Comparison of ENCODE assay signal across 10 cellular contexts in genomic region chr11:111177037-111177988, GRCh38.
DNase-seq lines count a peak whose midpoint lies in the region; ATAC-seq, FAIRE-seq and TF ChIP-seq lines count a peak whose summit lies in the region.
"Had no signal": no experiment of that assay in that cellular context is flagged by ENCODE, and none has a peak within 500 bp of the region (broad histone marks: within the 10 kb centered on the region; RNA-seq: fewer than 3 reads in every experiment).

No MANE protein-coding gene starts in this region.

- peak overlapping the region; percentile 93 for H3K27ac Mint-ChIP-seq in activated B cell treated with CpG ODN at 0.5 μM for 24 hours

- peak overlapping the region; percentile 62 for H3K4me3 Mint-ChIP-seq in activated B cell treated with CpG ODN at 0.5 μM for 24 hours

- no peaks in the 10 kb centered on the region for H3K9me3 Mint-ChIP-seq in activated B cell treated with CpG ODN at 0.5 μM for 24 hours

- DNase-seq in activated B cell treated with CpG ODN at 0.5 μM for 24 hours: peak; percentile 25
- no peak for DNase-seq in cardiac septum (ENCODE audit: low spot score)
- DNase-seq in iPS-NIHi11 (ENCODE audit: low spot score): no peak
- DNase-seq in activated gamma-delta T cell (lab: John Stamatoyannopoulos, UW): no peak
- DNase-seq in H54 (ENCODE audit: insufficient read length, low spot score): no peak
- DNase-seq: anterior cingulate cortex, psoas muscle had no signal

- CTCF ChIA-PET in activated B cell treated with CpG ODN at 0.5 μM for 24 hours (lab: Charles Lee): interaction anchor here (0.7 to 1.0 kb wide), 2 partner anchors 16 to 53 kb away, joined by 3 to 4 read pairs; no protein-coding TSS in a partner anchor

- no peaks in the 10 kb centered on the region for H3K27me3 Mint-ChIP-seq in activated B cell treated with CpG ODN at 0.5 μM for 24 hours

- H3K4me1 Mint-ChIP-seq in activated B cell treated with CpG ODN at 0.5 μM for 24 hours: peaks cover 77% of the 10 kb centered on the region

- intact Hi-C loops in activated B cell treated with CpG ODN at 0.5 μM for 24 hours (cut with micrococcal nuclease) (loop anchor here (1.0 to 5.0 kb wide), 4 partner anchors 9 to 465 kb away; partner anchors contain the start of gene ARHGAP20), cardiac septum (cut with DNase I) (no loop called here)

- POLR2A ChIA-PET in activated B cell treated with CpG ODN at 0.5 μM for 24 hours (lab: Charles Lee): interaction anchor here (0.6 to 2.2 kb wide), 4 partner anchors 9 to 90 kb away, joined by 4 to 11 read pairs (median 6); no protein-coding TSS in a partner anchor

- no peak for TF ChIP-seq CTCF in activated B cell treated with CpG ODN at 0.5 μM for 24 hours (IDR thresholded peaks at IDR 0.05)

- H3K36me3 Mint-ChIP-seq in activated B cell treated with CpG ODN at 0.5 μM for 24 hours (ENCODE audit: low read depth): no peaks in the 10 kb centered on the region

- no peak for FAIRE-seq in H54 (lab: Jason Lieb, UNC)

- ATAC-seq in GM18498 (IDR thresholded peaks at IDR 0.05; ENCODE audit: unreplicated experiment) (peak; percentile 75), GM21576 (IDR thresholded peaks at IDR 0.05; ENCODE audit: unreplicated experiment) (peak; percentile 85), HG03460 (IDR thresholded peaks at IDR 0.05; ENCODE audit: unreplicated experiment) (peak; percentile 79), activated B cell treated with CpG ODN at 0.5 μM for 24 hours (ENCODE audit: low read depth) (peak; percentile 85)
- ATAC-seq: psoas muscle had no signal

- TF ChIP-seq POLR2A in H54 (IDR thresholded peaks at IDR 0.05; ENCODE audit: low read depth, low read length): no peak
